Comparison of ENCODE assay signal across 11 cellular contexts in the genomic region with DNA sequence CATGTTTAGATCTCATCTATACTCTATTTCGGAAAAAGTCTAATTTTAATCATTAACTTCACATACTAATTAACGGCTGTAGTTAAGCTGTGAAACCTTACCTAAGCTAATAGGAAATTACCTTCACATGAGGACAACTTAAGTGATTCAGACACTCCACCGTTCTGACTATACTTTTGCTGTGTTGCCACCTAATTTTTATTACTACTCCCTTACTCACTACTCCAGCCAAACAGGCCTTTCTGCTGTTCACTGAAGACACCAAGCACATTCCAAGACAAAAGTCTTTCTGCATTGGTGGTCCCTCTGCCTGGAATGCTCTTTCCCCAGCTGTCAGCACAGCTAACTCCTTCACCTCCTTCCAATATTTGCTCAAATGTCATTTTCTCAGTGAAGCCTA. TPM values are rescaled to one million over a fixed set of nuclear protein-coding genes. Genes with fewer than 3 reads are reported as not detected.
DNase-seq lines count a peak whose midpoint lies in the region; ATAC-seq, FAIRE-seq and TF ChIP-seq lines count a peak whose summit lies in the region.
"Had no signal": no experiment of that assay in that cellular context is flagged by ENCODE, and none has a peak within 500 bp of the region (broad histone marks: within the 10 kb centered on the region; RNA-seq: fewer than 3 reads in every experiment).

No MANE protein-coding gene starts in this region.

- DNase-seq in HepG2 (ENCODE audit: low spot score) (no peak), right lobe of liver (no peak), K562 (ENCODE audit: extremely low read depth in 1 of 4, low spot score in 3 of 4) (no peak), lung (ENCODE audit: low spot score) (no peak), vagina (ENCODE audit: extremely low spot score in 2 of 2) (no peak), thyroid gland (no peak), middle frontal gyrus (ENCODE audit: extremely low spot score, low spot score) (no peak)
- DNase-seq: activated CD8-positive, alpha-beta memory T cell treated with anti-CD3 and anti-CD28 coated beads for 24 hours; NCI-H1417 treated with DMSO at 0.1 percent for 48 hours had no signal

- H3K36me3 ChIP-seq in HepG2 (replicated peaks in 1 of 2; ENCODE audit: control insufficient read depth in 1 of 2, insufficient read depth in 2 of 2, low read length in 2 of 2) = peaks cover 3 to 28% of the 10 kb centered on the region in 2 experiments
- H3K36me3 ChIP-seq in right lobe of liver = peaks cover 0 to 17% (median 0%) of the 10 kb centered on the region in 4 donors
- peaks cover 44% of the 10 kb centered on the region for H3K36me3 ChIP-seq in K562 (ENCODE audit: control insufficient read depth, insufficient read depth, low read length)
- H3K36me3 ChIP-seq in lung (ENCODE audit: control insufficient read depth in 2 of 2, insufficient read depth in 2 of 2, low read length in 2 of 2) = peaks cover 14 to 23% of the 10 kb centered on the region in 2 donors
- H3K36me3 ChIP-seq in vagina = peaks cover 0 to 23% of the 10 kb centered on the region in 2 donors
- H3K36me3 ChIP-seq in thyroid gland = peaks cover 18 to 19% of the 10 kb centered on the region in 2 donors

- ATAC-seq in HepG2 (no peak), right lobe of liver (no peak), K562 (no peak), lung (ENCODE audit: insufficient read depth, low FRiP score) (no peak), GM18519 (IDR thresholded peaks at IDR 0.05; ENCODE audit: low FRiP score, unreplicated experiment) (no peak)

- BruUV-seq in HepG2 (replicated peaks; lab: Mats Ljungman, UMichigan) = no TSS peak
- BruUV-seq in K562 (replicated peaks; lab: Mats Ljungman, UMichigan) = no TSS peak

- H4K20me1 ChIP-seq in HepG2 (ENCODE audit: insufficient read depth, low read length) (no peaks in the 10 kb centered on the region), K562 (replicated peaks; ENCODE audit: control insufficient read depth, insufficient read depth, low read length) (no peaks in the 10 kb centered on the region)

- no peaks in the 10 kb centered on the region; the same call in 1 of the 2 replicates for H3K9me3 ChIP-seq in HepG2 (ENCODE audit: low read length)
- H3K9me3 ChIP-seq in right lobe of liver = no peaks in the 10 kb centered on the region
- H3K9me3 ChIP-seq in K562 (replicated peaks; ENCODE audit: control insufficient read depth, insufficient read depth, low read depth, low read length) = 0 out of 2 replicates have a peak, but pooled peaks cover 2% of the 10 kb centered on the region
- no peaks in the 10 kb centered on the region for H3K9me3 ChIP-seq in lung (ENCODE audit: control insufficient read depth in 2 of 2, insufficient read depth in 1 of 2, low read length in 1 of 2)
- no peaks in the 10 kb centered on the region for H3K9me3 ChIP-seq in vagina
- H3K9me3 ChIP-seq in thyroid gland = no peaks in the 10 kb centered on the region

- H3K27me3 ChIP-seq in HepG2 (ENCODE audit: control insufficient read depth in 1 of 2, insufficient read depth in 2 of 2, low read length in 2 of 2) = no peaks in the 10 kb centered on the region; a peak in 1 of 5 replicates
- no peaks in the 10 kb centered on the region for H3K27me3 ChIP-seq in right lobe of liver
- no peaks in the 10 kb centered on the region for H3K27me3 ChIP-seq in K562 (ENCODE audit: control insufficient read depth in 2 of 2, insufficient read depth in 2 of 2, low read length in 2 of 2)
- no peaks in the 10 kb centered on the region for H3K27me3 ChIP-seq in lung (ENCODE audit: control insufficient read depth, insufficient read depth)
- H3K27me3 ChIP-seq in vagina = no peaks in the 10 kb centered on the region
- no peaks in the 10 kb centered on the region for H3K27me3 ChIP-seq in thyroid gland

- H3K4me2 ChIP-seq in HepG2 (ENCODE audit: low read depth, low read length) = peak overlapping the region; percentile 80
- H3K4me2 ChIP-seq in K562 (ENCODE audit: insufficient read depth, low read length) = peak overlapping the region; percentile 91

- FAIRE-seq in HepG2 (lab: Jason Lieb, UNC) (no peak), K562 (lab: Jason Lieb, UNC) (no peak)
- FAIRE-seq: D721Med had no signal

- H3K4me3 ChIP-seq in HepG2 (replicated peaks in 1 of 3; ENCODE audit: insufficient read depth in 1 of 3, low read depth in 2 of 3, low read length in 3 of 3) (peak overlapping the region; percentile 73 to 77 (median 77); a peak in 4 of 6 replicates), right lobe of liver (no peak overlapping the region), K562 (peak overlapping the region; percentile 62), lung (no peak overlapping the region), vagina (peak overlapping the region; percentile 73 to 76), thyroid gland (replicated peaks in 1 of 3) (no peak overlapping the region)

- in situ Hi-C loops in HepG2 (cut with HindIII; ENCODE audit: extremely low pct_ligation_motif_present, low pct_unique_long_range_greater_than_20kb) = no loop called here
- in situ Hi-C loops in K562 (cut with MboI) = no loop called here

- POLR2A ChIA-PET in HepG2 (lab: Yijun Ruan, JAX) = no interaction called here
- POLR2A ChIA-PET in K562 (lab: Yijun Ruan, JAX) = interaction anchor here (1.1 to 1.5 kb wide), 2 partner anchors 10 to 12 kb away, joined by 3 to 5 read pairs; no protein-coding TSS in a partner anchor

- intact Hi-C loops in HepG2 (cut with micrococcal nuclease; ENCODE audit: unreplicated experiment) = no loop called here
- intact Hi-C loops in right lobe of liver (cut with DNase I) = no loop called here
- intact Hi-C loops in K562 (cut with micrococcal nuclease) = no loop called here
- intact Hi-C loops in vagina (cut with DNase I) = no loop called here
- intact Hi-C loops in thyroid gland (cut with DNase I) = no loop called here

- WGBS in HepG2 (ENCODE audit: low lambda C conversion rate) = 90% methylated on average over 3 of the region's 3 CpGs
- WGBS in right lobe of liver (ENCODE audit: insufficient coverage, low coverage, low lambda C conversion rate, missing lambda C conversion rate) = 83% methylated on average over 3 of the region's 3 CpGs
- 82% methylated on average over 3 of the region's 3 CpGs for WGBS in K562 (ENCODE audit: insufficient coverage, low coverage, missing lambda C conversion rate)
- 73 to 86% methylated on average over 3 of the region's 3 CpGs for WGBS in lung, 2 donors
- 77 to 82% methylated on average over 3 of the region's 3 CpGs for WGBS in thyroid gland, 2 donors

- H3K27ac ChIP-seq in HepG2 (ENCODE audit: extremely low read length, insufficient read depth, low read length) = peak overlapping the region; percentile 75
- no peak overlapping the region for H3K27ac ChIP-seq in right lobe of liver
- peak overlapping the region; percentile 88 for H3K27ac ChIP-seq in K562 (ENCODE audit: extremely low read depth, low read depth, low read length)
- H3K27ac ChIP-seq in lung (ENCODE audit: low read depth in 1 of 2, low read length in 1 of 2) = peak overlapping the region; percentile 25 to 33
- no peak overlapping the region for H3K27ac ChIP-seq in vagina
- no peak overlapping the region for H3K27ac ChIP-seq in thyroid gland

- CTCF ChIA-PET in HepG2 (lab: Yijun Ruan, JAX; ENCODE audit: low intra/inter-chr PET ratio, low total read pairs) (no interaction called here), K562 (lab: Yijun Ruan, JAX; ENCODE audit: low intra/inter-chr PET ratio) (no interaction called here)

- H3K79me2 ChIP-seq in HepG2 (ENCODE audit: insufficient read depth, low read length) = peaks cover 7% of the 10 kb centered on the region
- H3K79me2 ChIP-seq in K562 (ENCODE audit: control insufficient read depth, insufficient read depth, low read length) = peaks cover 27% of the 10 kb centered on the region

- H3K9me1 ChIP-seq in K562 (ENCODE audit: control insufficient read depth, insufficient read depth, low read length) = no peaks in the 10 kb centered on the region

- TF ChIP-seq POLR2A in HepG2 (IDR thresholded peaks at IDR 0.05; ENCODE audit: insufficient read depth in 1 of 2, low read depth in 2 of 2, low read length in 2 of 2) (no peak), right lobe of liver (IDR thresholded peaks at IDR 0.05) (no peak), K562 (conservative IDR thresholded peaks at IDR 0.05) (no peak), vagina (IDR thresholded peaks at IDR 0.05) (no peak), thyroid gland (IDR thresholded peaks at IDR 0.05) (no peak)

- TF ChIP-seq CTCF in HepG2 (CRISPR knock-in tag; IDR thresholded peaks at IDR 0.05) = no peak
- TF ChIP-seq CTCF in right lobe of liver (IDR thresholded peaks at IDR 0.05) = no peak
- TF ChIP-seq CTCF in K562 (IDR thresholded peaks at IDR 0.05 in 2 of 3, conservative IDR thresholded peaks at IDR 0.05 in 1 of 3; ENCODE audit: insufficient read depth in 2 of 3, low read depth in 1 of 3, low read length in 3 of 3) = no peak
- no peak for TF ChIP-seq CTCF in lung (IDR thresholded peaks at IDR 0.05; ENCODE audit: control extremely low read depth, extremely low read depth)
- TF ChIP-seq CTCF in vagina (IDR thresholded peaks at IDR 0.05) = no peak
- TF ChIP-seq CTCF in thyroid gland (IDR thresholded peaks at IDR 0.05) = no peak

- H3K4me1 ChIP-seq in HepG2 (ENCODE audit: insufficient read depth, low read length) (peaks cover 21% of the 10 kb centered on the region), right lobe of liver (peaks cover 0 to 4% (median 0%) of the 10 kb centered on the region in 4 donors), K562 (replicated peaks in 1 of 2; ENCODE audit: control insufficient read depth in 2 of 2, insufficient read depth in 2 of 2, low read length in 2 of 2) (peaks cover 12 to 18% of the 10 kb centered on the region in 2 experiments; a peak in 4 of 5 replicates), lung (ENCODE audit: control insufficient read depth in 2 of 2, insufficient read depth in 2 of 2, low read length in 2 of 2) (peaks cover 4% of the 10 kb centered on the region in 2 donors), vagina (peaks cover 9% of the 10 kb centered on the region), thyroid gland (peaks cover 13 to 15% of the 10 kb centered on the region in 2 donors)

- H2AFZ ChIP-seq in HepG2 (ENCODE audit: low read length) = no peak overlapping the region
- H2AFZ ChIP-seq in K562 (ENCODE audit: low read depth, low read length) = no peak overlapping the region; the same call in 1 of the 2 replicates

- TF ChIP-seq RAD21 in HepG2 (CRISPR knock-in tag; IDR thresholded peaks at IDR 0.05) (no peak), K562 (CRISPR knock-in tag; conservative IDR thresholded peaks at IDR 0.05 in 1 of 2, IDR thresholded peaks at IDR 0.05 in 1 of 2) (no peak)

- TF ChIP-seq EP300 in HepG2 (IDR thresholded peaks at IDR 0.05; ENCODE audit: low read depth in 2 of 2, low read length in 2 of 2) (no peak), HepG2 (CRISPR knock-in tag; IDR thresholded peaks at IDR 0.05; ENCODE audit: borderline replicate concordance) (no peak), K562 (IDR thresholded peaks at IDR 0.05; ENCODE audit: low read length) (no peak)

- H3K9ac ChIP-seq in HepG2 (ENCODE audit: insufficient read depth, low read depth, low read length) (no peak overlapping the region), K562 (ENCODE audit: insufficient read depth in 1 of 2, low read depth in 2 of 2, low read length in 2 of 2) (peak overlapping the region; percentile 83 to 88)

RNA-seq across cellular contexts. Expression of gene CMTR2, which starts 1.3 kb away (rescaled TPM):
- total RNA-seq in HepG2 (2016; rRNA removed; fragmentation: Illumina TruSeq; extraction: Trizol) (19.9 and 25.1 TPM in 2 replicates), right lobe of liver (10 to 100 TPM in 3 of 6 experiments, 1 to 10 TPM in 3; 8.4 to 15.9 (median 10.5) TPM), K562 (2014; rRNA removed) (14.7 and 15.6 TPM in 2 replicates), K562 (2014; rRNA removed; fragmentation: Illumina TruSeq; extraction: Trizol) (18.2 and 20.2 TPM in 2 replicates), K562 (2015; rRNA removed; fragmentation: Illumina TruSeq; extraction: Trizol) (18.1 and 20.2 TPM in 2 replicates), K562 (2021) (11.2 and 12.9 TPM in 2 replicates), lung (10 to 100 TPM; 18.6 to 35.7 TPM), vagina (19.6 TPM), thyroid gland (10 to 100 TPM; 33.9 to 52.8 (median 35.7) TPM)
- 2.6 TPM in 2 replicates for total RNA-seq in HepG2 (2016; cell fraction: cytosol; rRNA removed; fragmentation: Illumina TruSeq; extraction: Trizol; ENCODE audit: low read depth)
- 16.1 and 24.0 TPM in 2 replicates for total RNA-seq in HepG2 (2016; cell fraction: insoluble cytoplasmic fraction; rRNA removed; fragmentation: Illumina TruSeq; extraction: Trizol)
- 7.2 and 8.3 TPM in 2 replicates for total RNA-seq in HepG2 (2016; cell fraction: membrane; rRNA removed; fragmentation: Illumina TruSeq; extraction: Trizol)
- 15.5 and 15.6 TPM in 2 replicates for total RNA-seq in HepG2 (2016; cell fraction: nucleus; rRNA removed; fragmentation: Illumina TruSeq; extraction: Trizol)
- polyA plus RNA-seq in HepG2 (2011; rRNA removed) (12.4 and 15.0 TPM in 2 replicates), K562 (2011; rRNA removed) (18.0 and 24.8 TPM in 2 replicates), K562 (2014; fragmentation: Illumina TruSeq; extraction: Trizol) (12.7 and 13.4 TPM in 2 replicates), K562 (2014; fragmentation: Nextera tagmentation; extraction: Ambion mirVana) (1 to 10 TPM; 4.6 to 6.7 TPM), K562 (2014; rRNA removed) (10.1 and 11.3 TPM in 2 replicates), lung (1 to 10 TPM; 8.8 to 9.4 TPM)
- polyA plus RNA-seq in HepG2 (2011; cell fraction: cytosol; rRNA removed) = 4.9 and 7.1 TPM in 2 replicates
- polyA plus RNA-seq in HepG2 (2011; cell fraction: nucleus; rRNA removed) = 9.8 and 15.1 TPM in 2 replicates
- 7.0 and 7.3 TPM in 2 replicates for polyA plus RNA-seq in HepG2 (2012)
- polyA plus RNA-seq in HepG2 (2016; cell fraction: cytosol; fragmentation: Illumina TruSeq; extraction: Trizol; ENCODE audit: low read depth) = 0.35 and 0.45 TPM in 2 replicates
- 12.2 and 13.1 TPM in 2 replicates for polyA plus RNA-seq in HepG2 (2016; cell fraction: insoluble cytoplasmic fraction; fragmentation: Illumina TruSeq; extraction: Trizol; ENCODE audit: low read depth)
- 1.3 and 1.7 TPM in 2 replicates for polyA plus RNA-seq in HepG2 (2016; cell fraction: membrane; fragmentation: Illumina TruSeq; extraction: Trizol; ENCODE audit: low read depth)
- polyA plus RNA-seq in HepG2 (2016; cell fraction: nucleus; fragmentation: Illumina TruSeq; extraction: Trizol; ENCODE audit: insufficient read depth, low read depth) = 21.4 and 23.0 TPM in 2 replicates
- polyA minus RNA-seq in HepG2 (2011; rRNA and poly(A)+ RNA removed; ENCODE audit: low replicate concordance) = 8.1 and 10.7 TPM in 2 replicates
- 7.8 and 8.5 TPM in 2 replicates for polyA minus RNA-seq in HepG2 (2011; cell fraction: cytosol; rRNA and poly(A)+ RNA removed)
- 25.1 and 34.1 TPM in 2 replicates for polyA minus RNA-seq in HepG2 (2011; cell fraction: nucleus; rRNA and poly(A)+ RNA removed)
- total RNA-seq in K562 (2011; cell fraction: chromatin; rRNA removed; ENCODE audit: low replicate concordance) = 10.0 and 40.3 TPM in 2 replicates
- total RNA-seq in K562 (2011; cell fraction: nucleolus; rRNA removed) = 8.5 and 10.3 TPM in 2 replicates
- total RNA-seq in K562 (2011; cell fraction: nucleoplasm; rRNA removed) = 20.2 and 27.1 TPM in 2 replicates
- polyA plus RNA-seq in K562 (2011; cell fraction: cytosol; rRNA removed) = 5.2 and 11.9 TPM in 2 replicates
- 15.9 and 20.2 TPM in 2 replicates for polyA plus RNA-seq in K562 (2011; cell fraction: nucleus; rRNA removed)
- 8.5 and 11.0 TPM in 2 replicates for polyA plus RNA-seq in K562 (2012)
- polyA minus RNA-seq in K562 (2011; rRNA and poly(A)+ RNA removed) = 25.9 and 26.4 TPM in 2 replicates
- 7.1 and 8.5 TPM in 2 replicates for polyA minus RNA-seq in K562 (2011; cell fraction: cytosol; rRNA and poly(A)+ RNA removed)
- 12.5 and 22.3 TPM in 2 replicates for polyA minus RNA-seq in K562 (2011; cell fraction: nucleus; rRNA and poly(A)+ RNA removed)

RNA-seq across cellular contexts. Expression of gene HYDIN, which starts 57.4 kb away (rescaled TPM):
- total RNA-seq in HepG2 (2016; rRNA removed; fragmentation: Illumina TruSeq; extraction: Trizol) (0.21 TPM in 1 of 2 replicates, not detected in the other), right lobe of liver (1 to 10 TPM in 1 of 6 experiments, under 1 TPM in 4, not detected in 1; 0.20 to 1.4 (median 0.27) TPM), K562 (2014; rRNA removed) (0.09 TPM in 1 of 2 replicates, not detected in the other), K562 (2014; rRNA removed; fragmentation: Illumina TruSeq; extraction: Trizol) (0.13 and 0.25 TPM in 2 replicates), K562 (2015; rRNA removed; fragmentation: Illumina TruSeq; extraction: Trizol) (0.11 and 0.38 TPM in 2 replicates), K562 (2021) (0.11 and 0.29 TPM in 2 replicates), lung (10 to 100 TPM; 35.0 to 43.3 TPM), vagina (not detected), thyroid gland (10 to 100 TPM; 10.1 to 26.3 (median 21.3) TPM)
- total RNA-seq in HepG2 (2016; cell fraction: cytosol; rRNA removed; fragmentation: Illumina TruSeq; extraction: Trizol; ENCODE audit: low read depth) = not detected in 2 replicates
- total RNA-seq in HepG2 (2016; cell fraction: insoluble cytoplasmic fraction; rRNA removed; fragmentation: Illumina TruSeq; extraction: Trizol) = 0.19 TPM in 1 of 2 replicates, not detected in the other
- total RNA-seq in HepG2 (2016; cell fraction: membrane; rRNA removed; fragmentation: Illumina TruSeq; extraction: Trizol) = not detected in 2 replicates
- not detected in 2 replicates for total RNA-seq in HepG2 (2016; cell fraction: nucleus; rRNA removed; fragmentation: Illumina TruSeq; extraction: Trizol)
- polyA plus RNA-seq in HepG2 (2011; rRNA removed) (not detected in 2 replicates), K562 (2011; rRNA removed) (0.43 TPM in 1 of 2 replicates, not detected in the other), K562 (2014; fragmentation: Illumina TruSeq; extraction: Trizol) (0.10 and 0.16 TPM in 2 replicates), K562 (2014; fragmentation: Nextera tagmentation; extraction: Ambion mirVana) (under 1 TPM; 0.08 to 0.27 TPM), K562 (2014; rRNA removed) (0.07 TPM in 1 of 2 replicates, not detected in the other), lung (1 to 10 TPM; 2.4 to 2.9 TPM)
- 0.03 TPM in 1 of 2 replicates, not detected in the other for polyA plus RNA-seq in HepG2 (2011; cell fraction: cytosol; rRNA removed)
- 0.08 TPM in 1 of 2 replicates, not detected in the other for polyA plus RNA-seq in HepG2 (2011; cell fraction: nucleus; rRNA removed)
- not detected in 2 replicates for polyA plus RNA-seq in HepG2 (2012)
- not detected in 2 replicates for polyA plus RNA-seq in HepG2 (2016; cell fraction: cytosol; fragmentation: Illumina TruSeq; extraction: Trizol; ENCODE audit: low read depth)
- polyA plus RNA-seq in HepG2 (2016; cell fraction: insoluble cytoplasmic fraction; fragmentation: Illumina TruSeq; extraction: Trizol; ENCODE audit: low read depth) = not detected in 2 replicates
- not detected in 2 replicates for polyA plus RNA-seq in HepG2 (2016; cell fraction: membrane; fragmentation: Illumina TruSeq; extraction: Trizol; ENCODE audit: low read depth)
- polyA plus RNA-seq in HepG2 (2016; cell fraction: nucleus; fragmentation: Illumina TruSeq; extraction: Trizol; ENCODE audit: insufficient read depth, low read depth) = not detected in 2 replicates
- 0.06 TPM in 1 of 2 replicates, not detected in the other for polyA minus RNA-seq in HepG2 (2011; rRNA and poly(A)+ RNA removed; ENCODE audit: low replicate concordance)
- not detected in 2 replicates for polyA minus RNA-seq in HepG2 (2011; cell fraction: cytosol; rRNA and poly(A)+ RNA removed)
- not detected in 2 replicates for polyA minus RNA-seq in HepG2 (2011; cell fraction: nucleus; rRNA and poly(A)+ RNA removed)
- total RNA-seq in K562 (2011; cell fraction: chromatin; rRNA removed; ENCODE audit: low replicate concordance) = 0.32 and 0.60 TPM in 2 replicates
- total RNA-seq in K562 (2011; cell fraction: nucleolus; rRNA removed) = 0.26 TPM in 1 of 2 replicates, not detected in the other
- 0.61 and 0.95 TPM in 2 replicates for total RNA-seq in K562 (2011; cell fraction: nucleoplasm; rRNA removed)
- polyA plus RNA-seq in K562 (2011; cell fraction: cytosol; rRNA removed) = 0.12 and 0.13 TPM in 2 replicates
- 0.08 and 0.46 TPM in 2 replicates for polyA plus RNA-seq in K562 (2011; cell fraction: nucleus; rRNA removed)
- 0.21 and 0.75 TPM in 2 replicates for polyA plus RNA-seq in K562 (2012)
- polyA minus RNA-seq in K562 (2011; rRNA and poly(A)+ RNA removed) = 0.28 TPM in 1 of 2 replicates, not detected in the other
- not detected in 2 replicates for polyA minus RNA-seq in K562 (2011; cell fraction: cytosol; rRNA and poly(A)+ RNA removed)
- 0.22 and 0.27 TPM in 2 replicates for polyA minus RNA-seq in K562 (2011; cell fraction: nucleus; rRNA and poly(A)+ RNA removed)

Comparison
In these comparisons a context has a peak if more than half of its experiments do, and no peak if none do; other contexts are left out.
1. H3K27ac ChIP-seq: peak in HepG2 (single experiment), K562 (single experiment) and lung (2 of 2); none in right lobe of liver (0 of 3), vagina (single experiment) and thyroid gland (0 of 3).
2. H3K4me3 ChIP-seq: peak in HepG2 (3 of 3), K562 (single experiment) and vagina (2 of 2); none in right lobe of liver (0 of 3), lung (single experiment) and thyroid gland (0 of 3).
3. RNA of gene HYDIN, which starts 57.4 kb away (total RNA-seq): 35.0 to 43.3 TPM in lung and 10.1 to 26.3 TPM in thyroid gland; 0.20 to 1.4 TPM in right lobe of liver, 0.09 to 0.95 TPM in K562, 0.19 to 0.21 TPM in HepG2 and not detected in vagina (single experiment); every median in the first group is over 4 times any median in the second.